19 cellular contexts compared by ENCODE assay signal in the genomic region with DNA sequence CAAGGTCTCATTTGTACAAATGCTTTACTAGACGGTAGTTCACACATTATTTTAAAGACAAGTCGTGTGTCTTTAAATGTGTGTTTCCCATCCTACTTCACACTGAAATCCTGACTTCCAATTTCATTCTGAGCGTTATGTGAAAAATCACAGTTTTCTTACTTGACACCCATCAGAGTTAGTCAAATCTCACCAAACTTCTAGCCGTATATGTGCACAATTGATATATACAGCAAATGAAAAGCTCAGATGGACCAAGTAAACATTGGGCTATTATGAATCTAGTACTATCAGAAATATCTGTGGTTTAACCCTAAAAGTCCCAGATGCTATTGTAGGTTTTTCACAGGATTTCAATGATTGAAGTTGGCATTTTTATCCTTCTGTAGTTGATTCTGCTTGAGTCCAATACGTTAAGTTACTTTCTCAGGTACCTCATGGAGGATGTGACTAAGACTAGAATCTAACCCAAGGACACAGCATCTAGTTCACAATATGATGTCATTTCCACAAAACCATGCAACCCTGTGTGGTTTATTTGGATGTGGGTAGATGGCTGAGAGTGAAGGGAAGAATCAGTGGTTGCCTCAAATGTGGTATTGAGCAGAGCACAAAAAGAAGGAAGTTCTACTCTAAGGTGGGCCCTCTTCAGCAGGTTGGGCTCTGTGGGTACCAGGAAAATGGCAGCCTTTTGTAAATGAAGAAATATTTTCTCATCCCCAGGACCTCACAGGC. TPM values are rescaled to one million over a fixed set of nuclear protein-coding genes. Genes with fewer than 3 reads are reported as not detected.
A peak's percentile ranks its signal among the peaks of the same experiment; 100 is the strongest.
DNase-seq lines count a peak whose midpoint lies in the region; ATAC-seq and TF ChIP-seq lines count a peak whose summit lies in the region.
"Had no signal": no experiment of that assay in that cellular context is flagged by ENCODE, and none has a peak within 500 bp of the region (broad histone marks: within the 10 kb centered on the region; RNA-seq: fewer than 3 reads in every experiment).

No MANE protein-coding gene starts in this region.

- no peaks in the 10 kb centered on the region for H3K4me1 ChIP-seq in suprapubic skin

- no peaks in the 10 kb centered on the region for H3K36me3 ChIP-seq in suprapubic skin

- H3K4me1 Mint-ChIP-seq in activated naive CD8-positive, alpha-beta T cell treated with anti-CD3 and anti-CD28 coated beads, Interleukin-2, amount 50 U/mL, for 24 hours = peaks cover 10% of the 10 kb centered on the region

- no peak overlapping the region for H3K4me3 ChIP-seq in suprapubic skin

- no peaks in the 10 kb centered on the region for H3K36me3 Mint-ChIP-seq in activated naive CD8-positive, alpha-beta T cell treated with anti-CD3 and anti-CD28 coated beads, Interleukin-2, amount 50 U/mL, for 24 hours (ENCODE audit: low read depth)
- H3K36me3 Mint-ChIP-seq: CD8-positive, alpha-beta memory T cell had no signal

- no peak for TF ChIP-seq POLR2A in suprapubic skin (IDR thresholded peaks at IDR 0.05)

- H3K27ac ChIP-seq in suprapubic skin = no peak overlapping the region
- H3K27ac ChIP-seq: 22Rv1 had no signal

- ATAC-seq in GM21515 (IDR thresholded peaks at IDR 0.05; ENCODE audit: unreplicated experiment) = peak; percentile 47
- ATAC-seq in HG03469 (IDR thresholded peaks at IDR 0.05; ENCODE audit: unreplicated experiment) = peak; percentile 73
- peak; percentile 91 for ATAC-seq in activated naive CD8-positive, alpha-beta T cell treated with anti-CD3 and anti-CD28 coated beads, Interleukin-2, amount 50 U/mL, for 24 hours
- ATAC-seq in GM19328 (IDR thresholded peaks at IDR 0.05; ENCODE audit: unreplicated experiment) = no peak

- H3K27me3 ChIP-seq in suprapubic skin = no peaks in the 10 kb centered on the region

- no peaks in the 10 kb centered on the region for H3K9me3 Mint-ChIP-seq in activated naive CD8-positive, alpha-beta T cell treated with anti-CD3 and anti-CD28 coated beads, Interleukin-2, amount 50 U/mL, for 24 hours
- H3K9me3 Mint-ChIP-seq: CD8-positive, alpha-beta memory T cell had no signal

- H3K4me3 Mint-ChIP-seq in activated naive CD8-positive, alpha-beta T cell treated with anti-CD3 and anti-CD28 coated beads, Interleukin-2, amount 50 U/mL, for 24 hours = no peak overlapping the region

- TF ChIP-seq EP300 in suprapubic skin (IDR thresholded peaks at IDR 0.05) = no peak

- DNase-seq in NK-92 treated with Interleukin-12 subunit alpha and Interleukin-12 subunit beta, amount 100 ng/mL, for 24 hours (lab: John Stamatoyannopoulos, UW) = peak; percentile 7
- no peak for DNase-seq in NK-92 (lab: John Stamatoyannopoulos, UW; ENCODE audit: unreplicated experiment)
- DNase-seq in activated naive CD8-positive, alpha-beta T cell treated with anti-CD3 and anti-CD28 coated beads, Interleukin-2, amount 50 U/mL, for 24 hours = no peak
- no peak for DNase-seq in stimulated activated CD4-positive, alpha-beta T cell treated with anti-CD3 and anti-CD28 coated beads, Interleukin-2, amount 100 ng/mL, for 24 hours
- DNase-seq in suprapubic skin (ENCODE audit: low spot score in 2 of 2) = no peak
- DNase-seq: H7, KBM-7, NCI-H1694, NCI-H526 treated with DMSO at 0.1 percent for 48 hours, RPMI8226 had no signal

- H3K9me3 ChIP-seq in suprapubic skin = no peaks in the 10 kb centered on the region

- WGBS in suprapubic skin = 85% methylated on average over 5 of the region's 5 CpGs

- no peak for TF ChIP-seq CTCF in suprapubic skin (IDR thresholded peaks at IDR 0.05)

- H3K27ac Mint-ChIP-seq in activated naive CD8-positive, alpha-beta T cell treated with anti-CD3 and anti-CD28 coated beads, Interleukin-2, amount 50 U/mL, for 24 hours = peak overlapping the region; percentile 46
- H3K27ac Mint-ChIP-seq: CD8-positive, alpha-beta memory T cell had no signal

- peaks cover 11% of the 10 kb centered on the region for H3K27me3 Mint-ChIP-seq in activated naive CD8-positive, alpha-beta T cell treated with anti-CD3 and anti-CD28 coated beads, Interleukin-2, amount 50 U/mL, for 24 hours

RNA-seq across cellular contexts. Expression of a gene that starts 22.1 kb away (rescaled TPM):
- not detected for total RNA-seq in suprapubic skin
- total RNA-seq: CD8-positive, alpha-beta memory T cell; cerebellum; H7; osteoblast; T-helper 2 cell treated with Interferon-gamma antibody and Interleukin-4, amounts not matched to agents 100 ng/mL and 5 ng/mL, for 36 hours; temporal lobe had no signal

RNA-seq across cellular contexts. Expression of a gene that starts 32.2 kb away (rescaled TPM):
- not detected for total RNA-seq in suprapubic skin

RNA-seq across cellular contexts. Expression of a gene that starts 44.0 kb away (rescaled TPM):
- total RNA-seq in suprapubic skin = not detected
- total RNA-seq: CD8-positive, alpha-beta memory T cell; cerebellum; H7; osteoblast; T-helper 2 cell treated with Interferon-gamma antibody and Interleukin-4, amounts not matched to agents 100 ng/mL and 5 ng/mL, for 36 hours; temporal lobe had no signal
